ENCODE assay signal across 8 cellular contexts in the genomic region with DNA sequence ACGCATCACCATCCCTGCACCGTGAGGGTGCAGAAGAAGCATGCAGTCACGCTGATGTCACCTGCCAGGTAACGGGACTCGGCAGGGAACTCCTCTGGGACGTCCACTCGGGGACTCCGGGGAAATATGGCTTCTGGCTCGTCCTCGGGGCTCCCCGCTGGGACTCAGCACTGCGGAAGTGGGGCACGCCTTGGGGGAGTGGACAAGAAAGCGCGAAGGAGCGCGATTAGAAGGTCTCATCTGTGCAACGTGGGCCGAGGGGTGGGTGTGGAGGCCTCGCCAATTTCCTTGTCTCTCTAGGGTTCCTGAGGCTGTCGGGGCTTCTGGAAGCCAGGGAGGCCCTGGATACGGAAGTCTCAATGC. TPM values are rescaled to one million over a fixed set of nuclear protein-coding genes. Genes with fewer than 3 reads are reported as not detected.
DNase-seq lines count a peak whose midpoint lies in the region; ATAC-seq and TF ChIP-seq lines count a peak whose summit lies in the region.

No MANE protein-coding gene starts in this region.

- H3K9me3 ChIP-seq in mucosa of descending colon, result no peaks in the 10 kb centered on the region

- POLR2A ChIA-PET in activated CD4-positive, alpha-beta memory T cell treated with anti-CD3 and anti-CD28 coated beads, Interleukin-2, amount 10 ng/mL, durations not matched to agents 7 days and 5 days (lab: Charles Lee), result interaction anchor here (1.3 to 2.6 kb wide), 2 partner anchors 8 to 224 kb away, joined by 4 to 17 read pairs; no protein-coding TSS in a partner anchor

- H3K27ac Mint-ChIP-seq in activated CD4-positive, alpha-beta memory T cell treated with anti-CD3 and anti-CD28 coated beads, Interleukin-2, amount 10 ng/mL, durations not matched to agents 7 days and 5 days, result peak overlapping the region; percentile 58

- peak; percentile 37 for ATAC-seq in mucosa of descending colon
- no peak for ATAC-seq in GM18867 (IDR thresholded peaks at IDR 0.05; ENCODE audit: unreplicated experiment)

- H3K4me1 ChIP-seq in mucosa of descending colon (ENCODE audit: low read depth), result peaks cover 19% of the 10 kb centered on the region

- no peaks in the 10 kb centered on the region for H3K27me3 Mint-ChIP-seq in activated CD4-positive, alpha-beta memory T cell treated with anti-CD3 and anti-CD28 coated beads, Interleukin-2, amount 10 ng/mL, durations not matched to agents 7 days and 5 days

- no peaks in the 10 kb centered on the region for H3K9me3 Mint-ChIP-seq in activated CD4-positive, alpha-beta memory T cell treated with anti-CD3 and anti-CD28 coated beads, Interleukin-2, amount 10 ng/mL, durations not matched to agents 7 days and 5 days

- intact Hi-C loops in mucosa of descending colon (cut with DNase I, micrococcal nuclease), result no loop called here

- no peak for TF ChIP-seq CTCF in mucosa of descending colon (IDR thresholded peaks at IDR 0.05)

- H3K36me3 ChIP-seq in mucosa of descending colon (ENCODE audit: low read depth), result no peaks in the 10 kb centered on the region

- CTCF ChIA-PET in activated CD4-positive, alpha-beta memory T cell treated with anti-CD3 and anti-CD28 coated beads, Interleukin-2, amount 10 ng/mL, durations not matched to agents 7 days and 5 days (lab: Charles Lee), result no interaction called here

- H3K4me1 Mint-ChIP-seq in activated CD4-positive, alpha-beta memory T cell treated with anti-CD3 and anti-CD28 coated beads, Interleukin-2, amount 10 ng/mL, durations not matched to agents 7 days and 5 days, result peaks cover 42% of the 10 kb centered on the region

- in situ Hi-C loops in G401 (cut with HindIII; ENCODE audit: low sequenced_read_pairs), result no loop called here

- H3K36me3 Mint-ChIP-seq in activated CD4-positive, alpha-beta memory T cell treated with anti-CD3 and anti-CD28 coated beads, Interleukin-2, amount 10 ng/mL, durations not matched to agents 7 days and 5 days (ENCODE audit: low read depth), result peaks cover 4% of the 10 kb centered on the region

- peak overlapping the region; percentile 52 for H3K4me3 ChIP-seq in mucosa of descending colon

- peak overlapping the region; percentile 90 for H3K4me3 Mint-ChIP-seq in activated CD4-positive, alpha-beta memory T cell treated with anti-CD3 and anti-CD28 coated beads, Interleukin-2, amount 10 ng/mL, durations not matched to agents 7 days and 5 days

- DNase-seq in G401 (ENCODE audit: low spot score) (peak; percentile 39), NCI-H226 (peak; percentile 52), mucosa of descending colon (peak; percentile 74 to 86 (median 79)), SKM-1 treated with dmso at 0.1 percent for 144 hours (lab: John Stamatoyannopoulos, UW; ENCODE audit: unreplicated experiment) (no peak)
- peak; percentile 64 for DNase-seq in activated CD4-positive, alpha-beta memory T cell treated with anti-CD3 and anti-CD28 coated beads, Interleukin-2, amount 10 ng/mL, durations not matched to agents 7 days and 5 days
- peak; percentile 52 for DNase-seq in effector CD8-positive, alpha-beta T cell (lab: John Stamatoyannopoulos, UW)
- DNase-seq in stimulated activated naive CD4-positive, alpha-beta T cell treated with Interleukin-2 at 50 U/mL for 16 hours (lab: John Stamatoyannopoulos, UW), result peak; percentile 52

RNA-seq across cellular contexts. Expression of a gene that starts 0.9 kb away (rescaled TPM):
- total RNA-seq in G401 (2014; rRNA removed; shearing (Covaris generic)), result 13.4 and 20.5 TPM in 2 replicates
- total RNA-seq in activated CD4-positive, alpha-beta memory T cell treated with anti-CD3 and anti-CD28 coated beads, Interleukin-2, amount 10 ng/mL, durations not matched to agents 7 days and 5 days, result 10 to 100 TPM; 11.7 to 12.3 TPM
- 10 to 100 TPM; 19.5 to 25.8 (median 22.8) TPM for total RNA-seq in mucosa of descending colon

RNA-seq across cellular contexts. Expression of a gene that starts 1.4 kb away (rescaled TPM):
- 52.2 and 64.7 TPM in 2 replicates for total RNA-seq in G401 (2014; rRNA removed; shearing (Covaris generic))
- 10 to 100 TPM; 33.4 to 33.6 TPM for total RNA-seq in activated CD4-positive, alpha-beta memory T cell treated with anti-CD3 and anti-CD28 coated beads, Interleukin-2, amount 10 ng/mL, durations not matched to agents 7 days and 5 days
- total RNA-seq in mucosa of descending colon, result 10 to 100 TPM; 44.8 to 67.0 (median 65.3) TPM
